In the genomic region with DNA sequence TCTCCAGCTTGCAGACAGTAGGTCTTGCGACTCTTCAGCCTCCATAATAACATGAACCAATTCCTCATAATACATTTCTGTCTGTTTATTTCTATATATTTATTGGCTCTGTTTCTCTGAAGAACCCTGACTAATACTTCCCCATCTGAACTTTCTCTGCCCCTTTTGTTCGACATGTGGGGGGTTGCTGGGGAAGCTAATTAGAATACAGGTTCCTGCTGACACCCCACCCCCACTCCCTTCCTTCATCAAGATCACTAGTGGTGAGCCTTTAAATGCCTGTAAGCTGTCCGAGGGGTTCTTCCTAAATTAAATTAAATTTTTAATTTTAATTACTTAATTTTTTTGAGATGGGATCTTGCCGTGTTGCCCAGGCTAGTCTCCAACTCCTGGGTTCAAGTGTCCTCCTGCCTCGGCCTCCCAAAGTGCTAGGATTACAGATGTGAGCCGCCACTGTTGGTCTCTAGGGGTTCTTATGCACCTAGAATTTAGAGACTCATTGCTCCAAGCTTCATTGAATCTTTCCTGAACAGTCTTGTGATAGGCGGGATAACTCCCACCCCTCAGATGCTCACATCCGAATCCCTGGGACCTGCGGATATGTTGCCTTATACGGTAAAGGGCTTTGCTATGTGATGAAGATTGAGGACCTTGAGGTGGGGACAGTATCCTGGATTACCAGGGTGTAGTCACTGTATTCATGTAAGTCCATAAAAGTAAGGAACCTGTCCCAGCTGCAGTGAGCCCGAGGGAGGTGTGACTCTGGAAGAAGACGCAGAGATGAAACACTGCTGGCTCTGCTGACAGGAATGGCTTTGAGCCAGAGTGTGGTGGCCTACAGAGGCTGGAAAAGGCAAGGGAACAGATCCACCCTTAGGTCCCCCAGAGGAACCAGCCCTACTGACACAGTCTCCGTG, we compare ENCODE assay signal across 1 cellular context.
TF ChIP-seq lines count a peak whose summit lies in the region.

No MANE protein-coding gene starts in this region.

TF ChIP-seq in HCT116, 20 proteins besides CTCF, POLR2A, EP300 and RAD21 (continued from another document):
- TF ChIP-seq, protein P1, sequence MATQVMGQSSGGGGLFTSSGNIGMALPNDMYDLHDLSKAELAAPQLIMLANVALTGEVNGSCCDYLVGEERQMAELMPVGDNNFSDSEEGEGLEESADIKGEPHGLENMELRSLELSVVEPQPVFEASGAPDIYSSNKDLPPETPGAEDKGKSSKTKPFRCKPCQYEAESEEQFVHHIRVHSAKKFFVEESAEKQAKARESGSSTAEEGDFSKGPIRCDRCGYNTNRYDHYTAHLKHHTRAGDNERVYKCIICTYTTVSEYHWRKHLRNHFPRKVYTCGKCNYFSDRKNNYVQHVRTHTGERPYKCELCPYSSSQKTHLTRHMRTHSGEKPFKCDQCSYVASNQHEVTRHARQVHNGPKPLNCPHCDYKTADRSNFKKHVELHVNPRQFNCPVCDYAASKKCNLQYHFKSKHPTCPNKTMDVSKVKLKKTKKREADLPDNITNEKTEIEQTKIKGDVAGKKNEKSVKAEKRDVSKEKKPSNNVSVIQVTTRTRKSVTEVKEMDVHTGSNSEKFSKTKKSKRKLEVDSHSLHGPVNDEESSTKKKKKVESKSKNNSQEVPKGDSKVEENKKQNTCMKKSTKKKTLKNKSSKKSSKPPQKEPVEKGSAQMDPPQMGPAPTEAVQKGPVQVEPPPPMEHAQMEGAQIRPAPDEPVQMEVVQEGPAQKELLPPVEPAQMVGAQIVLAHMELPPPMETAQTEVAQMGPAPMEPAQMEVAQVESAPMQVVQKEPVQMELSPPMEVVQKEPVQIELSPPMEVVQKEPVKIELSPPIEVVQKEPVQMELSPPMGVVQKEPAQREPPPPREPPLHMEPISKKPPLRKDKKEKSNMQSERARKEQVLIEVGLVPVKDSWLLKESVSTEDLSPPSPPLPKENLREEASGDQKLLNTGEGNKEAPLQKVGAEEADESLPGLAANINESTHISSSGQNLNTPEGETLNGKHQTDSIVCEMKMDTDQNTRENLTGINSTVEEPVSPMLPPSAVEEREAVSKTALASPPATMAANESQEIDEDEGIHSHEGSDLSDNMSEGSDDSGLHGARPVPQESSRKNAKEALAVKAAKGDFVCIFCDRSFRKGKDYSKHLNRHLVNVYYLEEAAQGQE (IDR thresholded peaks at IDR 0.05; ENCODE audit: low read depth): no peak
- TF ChIP-seq TCF7L2 (IDR thresholded peaks at IDR 0.05; ENCODE audit: borderline replicate concordance, extremely low read depth, insufficient read depth, insufficient read length): no peak
- TF ChIP-seq ELF1 (IDR thresholded peaks at IDR 0.05; ENCODE audit: borderline replicate concordance, low read depth): no peak
- TF ChIP-seq, protein P2, sequence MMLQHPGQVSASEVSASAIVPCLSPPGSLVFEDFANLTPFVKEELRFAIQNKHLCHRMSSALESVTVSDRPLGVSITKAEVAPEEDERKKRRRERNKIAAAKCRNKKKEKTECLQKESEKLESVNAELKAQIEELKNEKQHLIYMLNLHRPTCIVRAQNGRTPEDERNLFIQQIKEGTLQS (IDR thresholded peaks at IDR 0.05): no peak
